11 cellular contexts compared by ENCODE assay signal in genomic region chr15:83446417-83446816, GRCh38. TPM values are rescaled to one million over a fixed set of nuclear protein-coding genes. Genes with fewer than 3 reads are reported as not detected.
DNase-seq lines count a peak whose midpoint lies in the region; ATAC-seq and TF ChIP-seq lines count a peak whose summit lies in the region.
"Had no signal": no experiment of that assay in that cellular context is flagged by ENCODE, and none has a peak within 500 bp of the region (broad histone marks: within the 10 kb centered on the region; RNA-seq: fewer than 3 reads in every experiment).

No MANE protein-coding gene starts in this region.

- H3K4me1 ChIP-seq in HUES48 (ENCODE audit: control insufficient read depth, insufficient read depth, low read length): peaks cover 4% of the 10 kb centered on the region; the same call in 1 of the 2 replicates

- POLR2A ChIA-PET in WTC11 (lab: Charles Lee): interaction anchor here (0.5 to 0.8 kb wide), 4 partner anchors 10 to 104 kb away, joined by 3 to 4 read pairs (median 4); no protein-coding TSS in a partner anchor

- in situ Hi-C loops in G401 (cut with HindIII; ENCODE audit: low sequenced_read_pairs): no loop called here

- peak overlapping the region; percentile 88 for H3K4me3 Mint-ChIP-seq in WTC11

- no peaks in the 10 kb centered on the region for H3K36me3 ChIP-seq in HUES48 (ENCODE audit: control insufficient read depth, insufficient read depth, low read length)
- H3K36me3 ChIP-seq: ovary had no signal

- peaks cover 25% of the 10 kb centered on the region for H3K4me1 Mint-ChIP-seq in WTC11

- peak overlapping the region; percentile 69 for H3K4me3 ChIP-seq in HUES48 (ENCODE audit: low read depth, low read length)
- peak overlapping the region; percentile 57; the same call in 1 of the 2 replicates for H3K4me3 ChIP-seq in iPS-18c (ENCODE audit: insufficient read depth, low read depth, low read length)
- H3K4me3 ChIP-seq in retinal pigment epithelial cell (ENCODE audit: low read length): peak overlapping the region; percentile 61

- H3K36me3 Mint-ChIP-seq in WTC11: no peaks in the 10 kb centered on the region

- no peak overlapping the region for H3K9ac ChIP-seq in HUES48 (ENCODE audit: low read depth, low read length)

- no peak overlapping the region for H3K27ac Mint-ChIP-seq in WTC11

- no peak for TF ChIP-seq CTCF in WTC11 (IDR thresholded peaks at IDR 0.05)
- TF ChIP-seq CTCF in retinal pigment epithelial cell (conservative IDR thresholded peaks at IDR 0.05; ENCODE audit: low read depth, low read length): no peak

- H3K27me3 ChIP-seq in HUES48 (ENCODE audit: control insufficient read depth, insufficient read depth, low read length): peaks cover 28% of the 10 kb centered on the region
- H3K27me3 ChIP-seq: ovary had no signal

- DNase-seq in WTC11 (ENCODE audit: low spot score): no peak
- no peak for DNase-seq in retinal pigment epithelial cell (ENCODE audit: low read depth)
- no peak for DNase-seq in G401 (ENCODE audit: low spot score)
- DNase-seq in SKM-1 treated with dmso at 0.1 percent for 144 hours (lab: John Stamatoyannopoulos, UW; ENCODE audit: unreplicated experiment): no peak
- DNase-seq in NCI-H524 treated with DMSO at 0.1 percent for 48 hours (lab: John Stamatoyannopoulos, UW): no peak
- DNase-seq: Kasumi-1 had no signal

- H3K9me3 Mint-ChIP-seq in WTC11: no peaks in the 10 kb centered on the region

- ATAC-seq in WTC11 (no peak), HG03139 (IDR thresholded peaks at IDR 0.05; ENCODE audit: unreplicated experiment) (no peak)
- ATAC-seq: Panc1 had no signal

- H3K27ac ChIP-seq in HUES48 (ENCODE audit: low read depth, low read length): peak overlapping the region; percentile 72
- H3K27ac ChIP-seq: ovary had no signal

- H3K27me3 Mint-ChIP-seq in WTC11 (ENCODE audit: low read depth): peaks cover 21% of the 10 kb centered on the region

- H3K9me3 ChIP-seq in HUES48 (ENCODE audit: control insufficient read depth, insufficient read depth, low read length) (no peaks in the 10 kb centered on the region), iPS-18c (ENCODE audit: control insufficient read depth, insufficient read depth, low read length) (no peaks in the 10 kb centered on the region)
- H3K9me3 ChIP-seq: ovary had no signal

- CTCF ChIA-PET in WTC11 (lab: Charles Lee): interaction anchor here (0.6 to 5.0 kb wide), 36 partner anchors 8 to 589 kb away, joined by 3 to 83 read pairs (median 6); partner anchors contain the start of gene BTBD1

TF ChIP-seq in WTC11, 78 proteins besides CTCF, POLR2A, EP300 and RAD21 (continues in another document):
- TF ChIP-seq ZNF425 (CRISPR knock-in tag; conservative IDR thresholded peaks at IDR 0.05) (no peak), EMX1 (CRISPR knock-in tag; IDR thresholded peaks at IDR 0.05) (no peak), ATF6 (CRISPR knock-in tag; IDR thresholded peaks at IDR 0.05) (no peak), E2F5 (CRISPR knock-in tag; IDR thresholded peaks at IDR 0.05) (no peak), RELA (CRISPR knock-in tag; IDR thresholded peaks at IDR 0.05; ENCODE audit: borderline replicate concordance) (no peak), JAZF1 (CRISPR knock-in tag; IDR thresholded peaks at IDR 0.05) (no peak), NR1H2 (CRISPR knock-in tag; IDR thresholded peaks at IDR 0.05) (no peak), MXD4 (CRISPR knock-in tag; IDR thresholded peaks at IDR 0.05; ENCODE audit: borderline replicate concordance) (no peak), ARID4B (CRISPR knock-in tag; IDR thresholded peaks at IDR 0.05; ENCODE audit: borderline replicate concordance) (no peak), CDX4 (CRISPR knock-in tag; IDR thresholded peaks at IDR 0.05; ENCODE audit: borderline replicate concordance) (no peak), ZBTB43 (CRISPR knock-in tag; IDR thresholded peaks at IDR 0.05) (no peak), SMAD3 (CRISPR knock-in tag; IDR thresholded peaks at IDR 0.05; ENCODE audit: borderline replicate concordance) (no peak), NFE2L1 (CRISPR knock-in tag; IDR thresholded peaks at IDR 0.05) (no peak)

RNA-seq across cellular contexts. Expression of gene SH3GL3, which starts 0.7 kb away (rescaled TPM):
- 7.8 to 9.2 TPM (median 8.0 TPM) in 3 replicates for total RNA-seq in WTC11 (2021)
- not detected in 2 replicates for total RNA-seq in G401 (2014; rRNA removed; shearing (Covaris generic))
